28 cellular contexts compared by ENCODE assay signal in genomic region chr7:156347132-156347531, GRCh38.
"Had no signal": no experiment of that assay in that cellular context is flagged by ENCODE, and none has a peak within 500 bp of the region (broad histone marks: within the 10 kb centered on the region; RNA-seq: fewer than 3 reads in every experiment).

No MANE protein-coding gene starts in this region.

- H3K79me2 ChIP-seq: parathyroid adenoma had no signal

- H3K9me3 Mint-ChIP-seq: endodermal cell; nephron; neural progenitor cell; stimulated activated effector memory CD8-positive, alpha-beta T cell treated with anti-CD3 and anti-CD28 coated beads, Interleukin-12 subunit alpha, Interleukin-12 subunit beta, amount 100 ng/mL, for 72 hours had no signal

- H3K36me3 ChIP-seq: esophagus squamous epithelium, heart right ventricle, left lung, neural progenitor cell, right atrium auricular region, stomach, thyroid gland had no signal

- H3K4me2 ChIP-seq: neural progenitor cell, smooth muscle cell had no signal

- H2AFZ ChIP-seq: neural progenitor cell, parathyroid adenoma had no signal

- H3K27ac ChIP-seq: dorsolateral prefrontal cortex, esophagus squamous epithelium, heart right ventricle, left lung, neural progenitor cell, parathyroid adenoma, right atrium auricular region, stomach, thyroid gland had no signal

- H3K4me3 Mint-ChIP-seq: endodermal cell; naive thymus-derived CD4-positive, alpha-beta T cell; nephron; neural progenitor cell; stimulated activated effector memory CD8-positive, alpha-beta T cell treated with anti-CD3 and anti-CD28 coated beads, Interleukin-12 subunit alpha, Interleukin-12 subunit beta, amount 100 ng/mL, for 72 hours had no signal

- H3K27ac Mint-ChIP-seq: endodermal cell; naive thymus-derived CD4-positive, alpha-beta T cell; nephron; neural progenitor cell; progenitor cell of endocrine pancreas; stimulated activated effector memory CD8-positive, alpha-beta T cell treated with anti-CD3 and anti-CD28 coated beads, Interleukin-12 subunit alpha, Interleukin-12 subunit beta, amount 100 ng/mL, for 72 hours had no signal

- ATAC-seq: heart right ventricle; left cardiac atrium; left lung; naive thymus-derived CD4-positive, alpha-beta T cell; sciatic nerve; stimulated activated effector memory CD8-positive, alpha-beta T cell treated with anti-CD3 and anti-CD28 coated beads, Interleukin-12 subunit alpha, Interleukin-12 subunit beta, amount 100 ng/mL, for 72 hours had no signal

- H3K4me1 ChIP-seq: heart right ventricle, left lung, neural progenitor cell, parathyroid adenoma, right atrium auricular region, stomach, thyroid gland had no signal

- H3K9ac ChIP-seq: neural progenitor cell, parathyroid adenoma had no signal

- DNase-seq: dorsolateral prefrontal cortex; effector CD8-positive, alpha-beta T cell; endodermal cell; esophagus squamous epithelium; foreskin melanocyte; glutamatergic neuron; heart right ventricle; hippocampal formation; left cardiac atrium; left lung; mesendoderm; midbrain; naive thymus-derived CD4-positive, alpha-beta T cell; stimulated activated CD4-positive, alpha-beta T cell treated with anti-CD3 and anti-CD28 coated beads, Interleukin-12 subunit alpha, Interleukin-12 subunit beta, amount 100 ng/mL, for 4 hours; stimulated activated CD4-positive, alpha-beta T cell treated with anti-CD3 and anti-CD28 coated beads, Interleukin-1b, Interleukin-23, amount 100 ng/mL, for 48 hours; stimulated activated CD4-positive, alpha-beta T cell treated with anti-CD3 and anti-CD28 coated beads, Interleukin-4, amount 100 ng/mL, for 24 hours; stimulated activated naive CD4-positive, alpha-beta T cell treated with Interleukin-2 at 50 U/mL for 16 hours; stomach; thyroid gland; trophoblast cell had no signal

- H3K27me3 ChIP-seq: dorsolateral prefrontal cortex, esophagus squamous epithelium, left lung, neural progenitor cell, right atrium auricular region, stomach, thyroid gland had no signal

- H3K4me3 ChIP-seq: dorsolateral prefrontal cortex, esophagus squamous epithelium, heart right ventricle, left lung, neural progenitor cell, right atrium auricular region, smooth muscle cell, stomach, thyroid gland had no signal

- H3K4me1 Mint-ChIP-seq: endodermal cell; naive thymus-derived CD4-positive, alpha-beta T cell; nephron; neural progenitor cell; stimulated activated effector memory CD8-positive, alpha-beta T cell treated with anti-CD3 and anti-CD28 coated beads, Interleukin-12 subunit alpha, Interleukin-12 subunit beta, amount 100 ng/mL, for 72 hours had no signal

- H3K27me3 Mint-ChIP-seq: naive thymus-derived CD4-positive, alpha-beta T cell had no signal

- H3K9me3 ChIP-seq: esophagus squamous epithelium, right atrium auricular region, stomach, thyroid gland had no signal

- H3K36me3 Mint-ChIP-seq: naive thymus-derived CD4-positive, alpha-beta T cell; neural progenitor cell; stimulated activated effector memory CD8-positive, alpha-beta T cell treated with anti-CD3 and anti-CD28 coated beads, Interleukin-12 subunit alpha, Interleukin-12 subunit beta, amount 100 ng/mL, for 72 hours had no signal
